ENCODE assay signal across 8 cellular contexts in the genomic region with DNA sequence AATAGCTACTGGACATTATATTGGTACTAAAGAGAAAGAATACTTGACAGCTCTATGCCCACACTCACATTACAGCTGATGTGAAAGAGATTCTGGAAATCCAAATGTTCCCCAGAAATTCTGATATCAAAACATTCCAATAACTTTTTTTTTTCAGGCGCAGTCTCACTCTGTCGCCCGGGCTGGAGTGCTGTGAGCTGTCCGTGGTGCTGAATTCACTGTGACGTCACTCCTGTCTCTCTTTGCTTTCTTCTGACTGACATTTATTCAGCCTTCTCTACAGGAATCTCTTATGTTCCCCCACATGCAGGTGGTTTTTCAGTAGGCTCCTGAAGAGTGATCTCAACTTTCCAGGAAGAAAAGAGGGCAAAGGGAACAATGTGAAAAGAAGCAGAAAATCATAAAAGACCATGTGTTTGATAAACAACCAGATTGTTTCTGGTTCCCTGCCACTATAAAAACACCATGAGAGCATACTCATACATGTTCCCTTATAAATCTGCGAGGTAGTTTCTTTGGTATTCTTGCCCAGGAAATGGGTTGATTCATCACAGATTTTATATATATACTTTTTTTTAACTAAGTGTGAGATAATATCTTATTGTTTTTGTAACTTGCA. TPM values are rescaled to one million over a fixed set of nuclear protein-coding genes. Genes with fewer than 3 reads are reported as not detected.
DNase-seq lines count a peak whose midpoint lies in the region; FAIRE-seq and TF ChIP-seq lines count a peak whose summit lies in the region.

No MANE protein-coding gene starts in this region.

- no peaks in the 10 kb centered on the region for H3K27me3 ChIP-seq in trophoblast cell (ENCODE audit: insufficient read depth, low read length)

- no peak overlapping the region for H4K91ac ChIP-seq in trophoblast cell (ENCODE audit: low read depth, low read length)

- H2AFZ ChIP-seq in trophoblast cell (ENCODE audit: insufficient read depth, low read length, poor library complexity) = no peak overlapping the region

- no peak for TF ChIP-seq CTCF in GM10266 (IDR thresholded peaks at IDR 0.05; ENCODE audit: control insufficient read depth, insufficient read depth, low read depth, missing control alignments)
- no peak for TF ChIP-seq CTCF in fibroblast of villous mesenchyme (IDR thresholded peaks at IDR 0.05; ENCODE audit: insufficient read depth, low read depth, low read length)

- no CpG with 5 or more reads among the region's 6 CpGs for WGBS in trophoblast cell (ENCODE audit: extremely low coverage, insufficient coverage, insufficient read length)

- no peaks in the 10 kb centered on the region for H3K79me2 ChIP-seq in trophoblast cell (ENCODE audit: control insufficient read depth, insufficient read depth, low read length, poor library complexity)

- no peak overlapping the region for H4K12ac ChIP-seq in trophoblast cell (ENCODE audit: low read depth, low read length)

- H3K4ac ChIP-seq in trophoblast cell (ENCODE audit: low read depth, low read length) = no peak overlapping the region

- no peaks in the 10 kb centered on the region for H3K79me1 ChIP-seq in trophoblast cell (ENCODE audit: low read length)

- no peak overlapping the region for H3K14ac ChIP-seq in trophoblast cell (ENCODE audit: low read length)

- peaks cover 1% of the 10 kb centered on the region for H3K9me3 ChIP-seq in trophoblast cell (ENCODE audit: insufficient read depth, low read depth, low read length)

- H3K18ac ChIP-seq in trophoblast cell (ENCODE audit: low read length) = no peak overlapping the region

- H3K27ac ChIP-seq in trophoblast cell (ENCODE audit: low read depth, low read length) = no peak overlapping the region

- H3K4me3 ChIP-seq in fibroblast of villous mesenchyme (ENCODE audit: low read depth, low read length) (no peak overlapping the region), trophoblast cell (ENCODE audit: low read depth, low read length) (no peak overlapping the region)

- no peak overlapping the region for H2BK5ac ChIP-seq in trophoblast cell (ENCODE audit: low read depth, low read length, poor library complexity)

- no peak for FAIRE-seq in urothelium cell line (lab: Jason Lieb, UNC)

- H2BK12ac ChIP-seq in trophoblast cell (ENCODE audit: low read length) = no peak overlapping the region

- no peak overlapping the region for H3K9ac ChIP-seq in trophoblast cell (ENCODE audit: low read length)

- H3K4me1 ChIP-seq in trophoblast cell (ENCODE audit: control insufficient read depth in 1 of 2, insufficient read depth in 2 of 2, low read length in 2 of 2) = no peaks in the 10 kb centered on the region

- no peak overlapping the region for H3K23ac ChIP-seq in trophoblast cell (ENCODE audit: low read length)

- H3K36me3 ChIP-seq in trophoblast cell (ENCODE audit: control insufficient read depth in 1 of 2, insufficient read depth in 2 of 2, low read length in 2 of 2) = no peaks in the 10 kb centered on the region

- H4K8ac ChIP-seq in trophoblast cell (ENCODE audit: low read depth, low read length) = no peak overlapping the region

- H2BK120ac ChIP-seq in trophoblast cell (ENCODE audit: insufficient read depth, low read length, poor library complexity) = no peak overlapping the region

- H2AK5ac ChIP-seq in trophoblast cell (ENCODE audit: low read length) = no peak overlapping the region

- peak; percentile 54 for DNase-seq in GM10266 (ENCODE audit: extremely low spot score)
- DNase-seq in OCI-M1 (lab: John Stamatoyannopoulos, UW) = peak; percentile 86
- DNase-seq in activated T-cell treated with anti-CD3 and anti-CD28 coated beads for 24 hours (ENCODE audit: low read depth) = peak; percentile 40
- DNase-seq in fibroblast of villous mesenchyme (ENCODE audit: low read depth) = peak; percentile 58
- DNase-seq in trophoblast cell = peak; percentile 37 to 82
- DNase-seq in urothelium cell line (ENCODE audit: low spot score) = peak; percentile 63
- DNase-seq in NCI-H2227 treated with DMSO at 0.1 percent for 48 hours (lab: John Stamatoyannopoulos, UW) = no peak
- no peak for DNase-seq in NCI-H1930 (lab: John Stamatoyannopoulos, UW)

- no peak overlapping the region for H3K4me2 ChIP-seq in trophoblast cell (ENCODE audit: low read length)

RNA-seq across cellular contexts. Expression of a gene that starts 6.2 kb away (rescaled TPM):
- not detected in 2 replicates for total RNA-seq in fibroblast of villous mesenchyme
- not detected in 2 replicates for polyA plus RNA-seq in trophoblast cell (2013)

RNA-seq across cellular contexts. Expression of a gene that starts 31.7 kb away (rescaled TPM):
- not detected in 2 replicates for total RNA-seq in fibroblast of villous mesenchyme
- not detected in 2 replicates for polyA plus RNA-seq in trophoblast cell (2013)

RNA-seq across cellular contexts. Expression of a gene that starts 37.9 kb away (rescaled TPM):
- not detected in 2 replicates for total RNA-seq in fibroblast of villous mesenchyme
- 9.1 and 9.5 TPM in 2 replicates for polyA plus RNA-seq in trophoblast cell (2013)

RNA-seq across cellular contexts. Expression of a gene that starts 47.1 kb away (rescaled TPM):
- not detected in 2 replicates for total RNA-seq in fibroblast of villous mesenchyme
- not detected in 2 replicates for polyA plus RNA-seq in trophoblast cell (2013)

Comparison
In these comparisons a context has a peak if more than half of its experiments do, and no peak if none do; other contexts are left out.
1. DNase-seq: peak in GM10266 (single experiment), OCI-M1 (single experiment), activated T-cell treated with anti-CD3 and anti-CD28 coated beads for 24 hours (single experiment), fibroblast of villous mesenchyme (single experiment), trophoblast cell (2 of 2) and urothelium cell line (single experiment); none in NCI-H2227 treated with DMSO at 0.1 percent for 48 hours (single experiment) and NCI-H1930 (0 of 2).